1 cellular context compared by ENCODE assay signal in genomic region chr17:2749784-2750181, GRCh38.
A peak's percentile ranks its signal among the peaks of the same experiment; 100 is the strongest.
TF ChIP-seq lines count a peak whose summit lies in the region.

No MANE protein-coding gene starts in this region.

TF ChIP-seq in HCT116, 20 proteins besides CTCF, POLR2A, EP300 and RAD21 (continued from another document):
- TF ChIP-seq REST (IDR thresholded peaks at IDR 0.05; ENCODE audit: low read depth): peak; percentile 97
- TF ChIP-seq POLR2AphosphoS5 (IDR thresholded peaks at IDR 0.05; ENCODE audit: low read depth, low read length): no peak
